ENCODE assay signal across 24 cellular contexts in genomic region chr2:188316354-188316753, GRCh38. TPM values are rescaled to one million over a fixed set of nuclear protein-coding genes. Genes with fewer than 3 reads are reported as not detected.
"Had no signal": no experiment of that assay in that cellular context is flagged by ENCODE, and none has a peak within 500 bp of the region (broad histone marks: within the 10 kb centered on the region; RNA-seq: fewer than 3 reads in every experiment).

No MANE protein-coding gene starts in this region.

- H3K4me1 ChIP-seq: ascending aorta, body of pancreas had no signal

- H3K27ac Mint-ChIP-seq: activated CD8-positive, alpha-beta memory T cell treated with anti-CD3 and anti-CD28 coated beads, Interleukin-2, amount 10 ng/mL, durations not matched to agents 7 days and 5 days; activated naive CD4-positive, alpha-beta T cell treated with anti-CD3 and anti-CD28 coated beads, Interleukin-2, amount 50 U/mL, for 72 hours; activated naive CD8-positive, alpha-beta T cell treated with anti-CD3 and anti-CD28 coated beads, Interleukin-2, amount 50 U/mL, for 24 hours; activated T-cell treated with anti-CD3 and anti-CD28 coated beads, Interleukin-2, amount 50 U/mL, for 24 hours; T-helper 1 cell treated with Interleukin-12 subunit alpha and Interleukin-12 subunit beta and Interleukin-4 antibody, amounts not matched to agents 30 μg/mL and 1 μg/mL, for 36 hours had no signal

- H3K27me3 ChIP-seq: ascending aorta, body of pancreas had no signal

- H3K36me3 ChIP-seq: ascending aorta had no signal

- H3K9me3 Mint-ChIP-seq: T-helper 1 cell treated with Interleukin-12 subunit alpha and Interleukin-12 subunit beta and Interleukin-4 antibody, amounts not matched to agents 30 μg/mL and 1 μg/mL, for 36 hours had no signal

- H3K27ac ChIP-seq: ascending aorta, body of pancreas had no signal

- H3K9me3 ChIP-seq: ascending aorta, body of pancreas had no signal

- DNase-seq: activated CD4-positive, alpha-beta T cell treated with anti-CD3 and anti-CD28 coated beads for 48 hours; activated CD4-positive, alpha-beta T cell treated with anti-CD3 and anti-CD28 coated beads, Interleukin-2, amount 50 U/mL, for 48 hours; activated CD4-positive, CD25-positive, alpha-beta regulatory T cell treated with anti-CD3 and anti-CD28 coated beads, Interleukin-2, amount 50 U/mL, for 72 hours; activated CD8-positive, alpha-beta memory T cell treated with anti-CD3 and anti-CD28 coated beads, Interleukin-2, amount 10 ng/mL, durations not matched to agents 7 days and 5 days; activated effector memory CD4-positive, alpha-beta T cell treated with anti-CD3 and anti-CD28 coated beads, Interleukin-2, amount 50 U/mL, for 16 hours; activated naive CD4-positive, alpha-beta T cell treated with Interleukin-2 at 50 U/mL for 16 hours; activated naive CD8-positive, alpha-beta T cell treated with anti-CD3 and anti-CD28 coated beads, Interleukin-2, amount 50 U/mL, for 24 hours; activated T-cell treated with anti-CD3 and anti-CD28 coated beads, Interleukin-2, amount 50 U/mL, for 24 hours; amniotic stem cell; body of pancreas; MM.1S; NCI-H1105; NCI-H1436; NCI-H1694 treated with DMSO at 0.1 percent for 48 hours; NCI-H2029 treated with DMSO at 0.1 percent for 48 hours; NCI-H345; NCI-H510A; NK-92 treated with Interleukin-12 subunit alpha and Interleukin-12 subunit beta, amount 100 ng/mL, for 24 hours; OCI-M1; SHP77 treated with DMSO at 0.1 percent for 48 hours had no signal

- ATAC-seq: activated CD8-positive, alpha-beta memory T cell treated with anti-CD3 and anti-CD28 coated beads, Interleukin-2, amount 10 ng/mL, durations not matched to agents 7 days and 5 days; activated naive CD4-positive, alpha-beta T cell treated with anti-CD3 and anti-CD28 coated beads, Interleukin-2, amount 50 U/mL, for 72 hours; activated naive CD8-positive, alpha-beta T cell treated with anti-CD3 and anti-CD28 coated beads, Interleukin-2, amount 50 U/mL, for 24 hours; body of pancreas had no signal

- H3K36me3 Mint-ChIP-seq: activated CD8-positive, alpha-beta memory T cell treated with anti-CD3 and anti-CD28 coated beads, Interleukin-2, amount 10 ng/mL, durations not matched to agents 7 days and 5 days had no signal

- H3K4me3 Mint-ChIP-seq: activated CD8-positive, alpha-beta memory T cell treated with anti-CD3 and anti-CD28 coated beads, Interleukin-2, amount 10 ng/mL, durations not matched to agents 7 days and 5 days; activated naive CD8-positive, alpha-beta T cell treated with anti-CD3 and anti-CD28 coated beads, Interleukin-2, amount 50 U/mL, for 24 hours; activated T-cell treated with anti-CD3 and anti-CD28 coated beads, Interleukin-2, amount 50 U/mL, for 24 hours; central memory CD8-positive, alpha-beta T cell; T-helper 1 cell treated with Interleukin-12 subunit alpha and Interleukin-12 subunit beta and Interleukin-4 antibody, amounts not matched to agents 30 μg/mL and 1 μg/mL, for 36 hours had no signal

- H3K4me1 Mint-ChIP-seq: activated CD8-positive, alpha-beta memory T cell treated with anti-CD3 and anti-CD28 coated beads, Interleukin-2, amount 10 ng/mL, durations not matched to agents 7 days and 5 days; activated naive CD8-positive, alpha-beta T cell treated with anti-CD3 and anti-CD28 coated beads, Interleukin-2, amount 50 U/mL, for 24 hours; central memory CD8-positive, alpha-beta T cell had no signal

- H3K4me3 ChIP-seq: ascending aorta, body of pancreas had no signal

- H3K27me3 Mint-ChIP-seq: activated CD8-positive, alpha-beta memory T cell treated with anti-CD3 and anti-CD28 coated beads, Interleukin-2, amount 10 ng/mL, durations not matched to agents 7 days and 5 days; activated naive CD8-positive, alpha-beta T cell treated with anti-CD3 and anti-CD28 coated beads, Interleukin-2, amount 50 U/mL, for 24 hours; activated T-cell treated with anti-CD3 and anti-CD28 coated beads, Interleukin-2, amount 50 U/mL, for 24 hours; central memory CD8-positive, alpha-beta T cell had no signal

RNA-seq across cellular contexts. Expression of gene GULP1, which starts 24.7 kb away (rescaled TPM):
- total RNA-seq: activated CD8-positive, alpha-beta memory T cell treated with anti-CD3 and anti-CD28 coated beads, Interleukin-2, amount 10 ng/mL, durations not matched to agents 7 days and 5 days; activated naive CD4-positive, alpha-beta T cell treated with anti-CD3 and anti-CD28 coated beads, Interleukin-2, amount 50 U/mL, for 72 hours had no signal
